Comparison of ENCODE assay signal across 29 cellular contexts in genomic region chrX:152833378-152833777, GRCh38. TPM values are rescaled to one million over a fixed set of nuclear protein-coding genes. Genes with fewer than 3 reads are reported as not detected.
DNase-seq lines count a peak whose midpoint lies in the region; ATAC-seq and TF ChIP-seq lines count a peak whose summit lies in the region.
"Had no signal": no experiment of that assay in that cellular context is flagged by ENCODE, and none has a peak within 500 bp of the region (broad histone marks: within the 10 kb centered on the region; RNA-seq: fewer than 3 reads in every experiment).

No MANE protein-coding gene starts in this region.

- 84% methylated on average over 4 of the region's 4 CpGs for WGBS in hepatocyte (ENCODE audit: low lambda C conversion rate, missing lambda C conversion rate)

- H3K4me1 Mint-ChIP-seq in Calu3 (ENCODE audit: low read depth, unreplicated experiment) (peaks cover 31% of the 10 kb centered on the region), neural progenitor cell (peaks cover 9% of the 10 kb centered on the region), mesothelial cell of epicardium (peaks cover 16% of the 10 kb centered on the region)
- H3K4me1 Mint-ChIP-seq in activated T-helper 17 cell treated with anti-CD3 and anti-CD28 coated beads, Interleukin-2, amount 50 U/mL, for 72 hours = peaks cover 13% of the 10 kb centered on the region

- DNase-seq in Calu3 = no peak
- DNase-seq in hepatocyte (ENCODE audit: low spot score) = peak; percentile 21
- DNase-seq in neural progenitor cell (ENCODE audit: low spot score) = no peak
- DNase-seq in SIG-M5 (lab: John Stamatoyannopoulos, UW) = no peak
- DNase-seq in mesothelial cell of epicardium (ENCODE audit: low spot score in 2 of 2, unreplicated experiment in 2 of 2) = no peak
- no peak for DNase-seq in SW480 (ENCODE audit: low spot score)
- DNase-seq: activated CD4-positive, alpha-beta T cell treated with anti-CD3 and anti-CD28 coated beads, Interleukin-2, amount 10 ng/mL, durations not matched to agents 7 days and 5 days; activated CD8-positive, alpha-beta memory T cell treated with anti-CD3 and anti-CD28 coated beads, Interleukin-2, amount 10 ng/mL, durations not matched to agents 7 days and 5 days; activated T-cell treated with anti-CD3 and anti-CD28 coated beads, Interleukin-2, amount 50 U/mL, for 72 hours; aorta; EL; esophagus squamous epithelium; foreskin melanocyte; GOT3; left lung; NCI-H1694; NCI-H510A; OCI-M1; posterior cingulate gyrus; sigmoid colon; stimulated activated CD4-positive, alpha-beta T cell treated with anti-CD3 and anti-CD28 coated beads, Interleukin-4, amount 100 ng/mL, for 24 hours; T-helper 9 cell; upper lobe of left lung had no signal

- H3K27ac ChIP-seq in hepatocyte (no peak overlapping the region), neural progenitor cell (no peak overlapping the region)
- H3K27ac ChIP-seq: C4-2B, esophagus squamous epithelium, left lung, sigmoid colon, upper lobe of left lung, VCaP had no signal

- no peaks in the 10 kb centered on the region for H3K9me2 ChIP-seq in hepatocyte (replicated peaks; ENCODE audit: insufficient read depth)

- ATAC-seq in activated T-helper 17 cell treated with anti-CD3 and anti-CD28 coated beads, Interleukin-2, amount 50 U/mL, for 72 hours (replicated peaks) = no peak
- ATAC-seq: activated CD8-positive, alpha-beta memory T cell treated with anti-CD3 and anti-CD28 coated beads, Interleukin-2, amount 10 ng/mL, durations not matched to agents 7 days and 5 days; activated T-cell treated with anti-CD3 and anti-CD28 coated beads, Interleukin-2, amount 50 U/mL, for 72 hours; GM12878; left lung; stimulated activated effector memory CD8-positive, alpha-beta T cell treated with anti-CD3 and anti-CD28 coated beads, Interleukin-12 subunit alpha, Interleukin-12 subunit beta, amount 100 ng/mL, for 72 hours had no signal

- H3K4me3 Mint-ChIP-seq in Calu3 (ENCODE audit: low read depth, unreplicated experiment) = peak overlapping the region; percentile 90
- H3K4me3 Mint-ChIP-seq in activated T-helper 17 cell treated with anti-CD3 and anti-CD28 coated beads, Interleukin-2, amount 50 U/mL, for 72 hours = peak overlapping the region; percentile 90
- H3K4me3 Mint-ChIP-seq in neural progenitor cell = peak overlapping the region; percentile 2
- no peak overlapping the region for H3K4me3 Mint-ChIP-seq in mesothelial cell of epicardium
- H3K4me3 Mint-ChIP-seq: activated CD8-positive, alpha-beta memory T cell treated with anti-CD3 and anti-CD28 coated beads, Interleukin-2, amount 10 ng/mL, durations not matched to agents 7 days and 5 days; activated naive CD4-positive, alpha-beta T cell treated with anti-CD3 and anti-CD28 coated beads, Interleukin-2, amount 50 U/mL, for 24 hours had no signal

- H3K9me3 ChIP-seq in hepatocyte (ENCODE audit: low read depth) (no peaks in the 10 kb centered on the region), neural progenitor cell (ENCODE audit: low read depth) (no peaks in the 10 kb centered on the region)
- H3K9me3 ChIP-seq: esophagus squamous epithelium, left lung, sigmoid colon had no signal

- H2AFZ ChIP-seq in hepatocyte = no peak overlapping the region
- no peak overlapping the region for H2AFZ ChIP-seq in neural progenitor cell (replicated peaks)

- BruUV-seq in Calu3 (replicated peaks; lab: Mats Ljungman, UMichigan) = no TSS peak

- H3F3A ChIP-seq in neural progenitor cell (ENCODE audit: low read depth) = no peaks in the 10 kb centered on the region

- intact Hi-C loops in Calu3 (cut with micrococcal nuclease; ENCODE audit: unreplicated experiment) = no loop called here

- H3K27ac Mint-ChIP-seq in Calu3 (ENCODE audit: unreplicated experiment) (no peak overlapping the region), neural progenitor cell (no peak overlapping the region), mesothelial cell of epicardium (no peak overlapping the region)
- H3K27ac Mint-ChIP-seq in activated T-helper 17 cell treated with anti-CD3 and anti-CD28 coated beads, Interleukin-2, amount 50 U/mL, for 72 hours = no peak overlapping the region
- H3K27ac Mint-ChIP-seq: activated CD4-positive, alpha-beta T cell treated with anti-CD3 and anti-CD28 coated beads, Interleukin-2, amount 10 ng/mL, durations not matched to agents 7 days and 5 days; activated CD8-positive, alpha-beta memory T cell treated with anti-CD3 and anti-CD28 coated beads, Interleukin-2, amount 10 ng/mL, durations not matched to agents 7 days and 5 days; activated naive CD4-positive, alpha-beta T cell treated with anti-CD3 and anti-CD28 coated beads, Interleukin-2, amount 50 U/mL, for 24 hours; stimulated activated effector memory CD8-positive, alpha-beta T cell treated with anti-CD3 and anti-CD28 coated beads, Interleukin-12 subunit alpha, Interleukin-12 subunit beta, amount 100 ng/mL, for 72 hours had no signal

- peaks cover 41% of the 10 kb centered on the region for H3K79me2 ChIP-seq in hepatocyte
- peaks cover 63% of the 10 kb centered on the region for H3K79me2 ChIP-seq in neural progenitor cell (ENCODE audit: low read depth)

- H3K4me1 ChIP-seq in hepatocyte (ENCODE audit: insufficient read depth) = no peaks in the 10 kb centered on the region
- H3K4me1 ChIP-seq in neural progenitor cell = peaks cover 3% of the 10 kb centered on the region
- H3K4me1 ChIP-seq: left lung had no signal

- peaks cover 37% of the 10 kb centered on the region for H3K36me3 Mint-ChIP-seq in Calu3 (ENCODE audit: insufficient read depth, unreplicated experiment)
- peaks cover 5% of the 10 kb centered on the region for H3K36me3 Mint-ChIP-seq in activated T-helper 17 cell treated with anti-CD3 and anti-CD28 coated beads, Interleukin-2, amount 50 U/mL, for 72 hours (ENCODE audit: low read depth)
- H3K36me3 Mint-ChIP-seq in neural progenitor cell = peaks cover 40% of the 10 kb centered on the region
- peaks cover 29% of the 10 kb centered on the region for H3K36me3 Mint-ChIP-seq in mesothelial cell of epicardium

- H3K27me3 ChIP-seq in hepatocyte (no peaks in the 10 kb centered on the region), neural progenitor cell (no peaks in the 10 kb centered on the region)
- H3K27me3 ChIP-seq: esophagus squamous epithelium, left lung, sigmoid colon, upper lobe of left lung had no signal

- H3K36me3 ChIP-seq in hepatocyte (replicated peaks; ENCODE audit: insufficient read depth, low read depth) (no peaks in the 10 kb centered on the region), neural progenitor cell (no peaks in the 10 kb centered on the region)
- H3K36me3 ChIP-seq: sigmoid colon, upper lobe of left lung had no signal

- H4K20me1 ChIP-seq in hepatocyte (ENCODE audit: insufficient read depth, poor library complexity, severe bottlenecking) = no peaks in the 10 kb centered on the region
- H4K20me1 ChIP-seq in neural progenitor cell (ENCODE audit: low read depth) = no peaks in the 10 kb centered on the region

- CTCF ChIA-PET in Calu3 (lab: Charles Lee) = no interaction called here

- no peaks in the 10 kb centered on the region for H3K9me3 Mint-ChIP-seq in Calu3 (ENCODE audit: low read depth, unreplicated experiment)
- H3K9me3 Mint-ChIP-seq in activated T-helper 17 cell treated with anti-CD3 and anti-CD28 coated beads, Interleukin-2, amount 50 U/mL, for 72 hours = no peaks in the 10 kb centered on the region
- peaks cover 10% of the 10 kb centered on the region for H3K9me3 Mint-ChIP-seq in neural progenitor cell
- H3K9me3 Mint-ChIP-seq in mesothelial cell of epicardium = peaks cover 20% of the 10 kb centered on the region
- H3K9me3 Mint-ChIP-seq: activated CD4-positive, alpha-beta T cell treated with anti-CD3 and anti-CD28 coated beads, Interleukin-2, amount 10 ng/mL, durations not matched to agents 7 days and 5 days; activated naive CD4-positive, alpha-beta T cell treated with anti-CD3 and anti-CD28 coated beads, Interleukin-2, amount 50 U/mL, for 24 hours; activated T-cell treated with anti-CD3 and anti-CD28 coated beads, Interleukin-2, amount 50 U/mL, for 72 hours; stimulated activated effector memory CD8-positive, alpha-beta T cell treated with anti-CD3 and anti-CD28 coated beads, Interleukin-12 subunit alpha, Interleukin-12 subunit beta, amount 100 ng/mL, for 72 hours had no signal

- no peak overlapping the region for H3K9ac ChIP-seq in neural progenitor cell

- TF ChIP-seq CTCF in Calu3 (IDR thresholded peaks at IDR 0.05; ENCODE audit: unreplicated experiment) (no peak), hepatocyte (IDR thresholded peaks at IDR 0.05; ENCODE audit: poor library complexity) (no peak), neural progenitor cell (IDR thresholded peaks at IDR 0.05) (no peak), mesothelial cell of epicardium (IDR thresholded peaks at IDR 0.05; ENCODE audit: unreplicated experiment) (no peak)

- no peaks in the 10 kb centered on the region for H3K27me3 Mint-ChIP-seq in Calu3 (ENCODE audit: unreplicated experiment)
- no peaks in the 10 kb centered on the region for H3K27me3 Mint-ChIP-seq in activated T-helper 17 cell treated with anti-CD3 and anti-CD28 coated beads, Interleukin-2, amount 50 U/mL, for 72 hours
- H3K27me3 Mint-ChIP-seq in neural progenitor cell (ENCODE audit: insufficient read depth, low read depth) = no peaks in the 10 kb centered on the region
- no peaks in the 10 kb centered on the region for H3K27me3 Mint-ChIP-seq in mesothelial cell of epicardium (ENCODE audit: low read depth)
- H3K27me3 Mint-ChIP-seq: activated CD4-positive, alpha-beta T cell treated with anti-CD3 and anti-CD28 coated beads, Interleukin-2, amount 10 ng/mL, durations not matched to agents 7 days and 5 days; activated CD8-positive, alpha-beta memory T cell treated with anti-CD3 and anti-CD28 coated beads, Interleukin-2, amount 10 ng/mL, durations not matched to agents 7 days and 5 days; activated naive CD4-positive, alpha-beta T cell treated with anti-CD3 and anti-CD28 coated beads, Interleukin-2, amount 50 U/mL, for 24 hours had no signal

- H3K4me2 ChIP-seq in hepatocyte (peak overlapping the region; percentile 78), neural progenitor cell (no peak overlapping the region)

- H3K4me3 ChIP-seq in hepatocyte = no peak overlapping the region
- no peak overlapping the region for H3K4me3 ChIP-seq in neural progenitor cell
- H3K4me3 ChIP-seq: esophagus squamous epithelium, GM12878, left lung, sigmoid colon, upper lobe of left lung had no signal

RNA-seq across cellular contexts. Expression of gene NSDHL, which starts 2.5 kb away (rescaled TPM):
- total RNA-seq in Calu3 (2022) = 36.5 and 38.1 TPM in 2 replicates
- 10 to 100 TPM; 12.2 to 20.2 TPM for total RNA-seq in activated T-helper 17 cell treated with anti-CD3 and anti-CD28 coated beads, Interleukin-2, amount 50 U/mL, for 72 hours
- total RNA-seq in hepatocyte = 46.2 and 56.7 TPM in 2 replicates
- 47.8 and 62.9 TPM in 2 replicates for polyA plus RNA-seq in hepatocyte
- 15.2 and 15.9 TPM in 2 replicates for total RNA-seq in neural progenitor cell (ENCODE audit: low replicate concordance)
- 21.0 to 21.4 TPM (median 21.1 TPM) in 3 replicates for total RNA-seq in mesothelial cell of epicardium

RNA-seq across cellular contexts. Expression of gene CETN2, which starts 2.8 kb away (rescaled TPM):
- total RNA-seq in Calu3 (2022) = 38.5 and 40.2 TPM in 2 replicates
- 1 to 10 TPM; 5.2 to 7.0 TPM for total RNA-seq in activated T-helper 17 cell treated with anti-CD3 and anti-CD28 coated beads, Interleukin-2, amount 50 U/mL, for 72 hours
- 43.7 and 44.8 TPM in 2 replicates for total RNA-seq in hepatocyte
- 45.5 and 46.0 TPM in 2 replicates for polyA plus RNA-seq in hepatocyte
- total RNA-seq in neural progenitor cell (ENCODE audit: low replicate concordance) = 43.5 and 82.3 TPM in 2 replicates
- 31.1 to 35.4 TPM (median 34.9 TPM) in 3 replicates for total RNA-seq in mesothelial cell of epicardium
